Comparison of ENCODE assay signal across 13 cellular contexts in the genomic region with DNA sequence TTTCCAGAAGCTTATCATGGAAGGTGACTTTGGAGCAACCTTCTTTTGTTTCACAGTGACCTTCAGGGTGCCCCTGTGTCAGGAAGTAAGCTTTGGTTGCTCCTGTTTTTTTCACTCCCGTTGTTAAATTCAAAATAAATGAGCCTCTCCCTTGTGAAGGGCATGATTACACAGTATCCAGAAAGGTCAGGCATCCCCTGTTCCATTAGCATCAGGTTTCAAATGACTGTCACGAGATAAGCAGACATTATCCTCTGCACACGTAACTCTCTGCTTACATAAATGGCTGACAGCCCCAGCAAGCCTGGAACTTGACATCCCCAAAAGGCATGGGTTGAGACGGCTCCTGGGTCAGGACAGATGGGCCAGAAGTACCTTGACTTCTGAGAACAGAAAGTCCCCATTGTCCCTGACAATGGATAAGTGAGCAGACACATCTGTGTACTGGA. TPM values are rescaled to one million over a fixed set of nuclear protein-coding genes. Genes with fewer than 3 reads are reported as not detected.
DNase-seq lines count a peak whose midpoint lies in the region; ATAC-seq and TF ChIP-seq lines count a peak whose summit lies in the region.
"Had no signal": no experiment of that assay in that cellular context is flagged by ENCODE, and none has a peak within 500 bp of the region (broad histone marks: within the 10 kb centered on the region; RNA-seq: fewer than 3 reads in every experiment).

No MANE protein-coding gene starts in this region.

- no peak for TF ChIP-seq CTCF in adrenal gland (IDR thresholded peaks at IDR 0.05)
- no peak for TF ChIP-seq CTCF in nephron progenitor cell (IDR thresholded peaks at IDR 0.05)

- H3K36me3 Mint-ChIP-seq in nephron progenitor cell (ENCODE audit: low read depth): peaks cover 70% of the 10 kb centered on the region
- H3K36me3 Mint-ChIP-seq: naive thymus-derived CD4-positive, alpha-beta T cell had no signal

- H3K27ac ChIP-seq in adrenal gland: peak overlapping the region in 3 of 5 donors; percentile 37 to 80 (median 55)
- H3K27ac ChIP-seq: WERI-Rb-1 had no signal

- intact Hi-C loops in adrenal gland (cut with DNase I): no loop called here

- H3K27ac Mint-ChIP-seq in nephron progenitor cell: peak overlapping the region; percentile 87
- H3K27ac Mint-ChIP-seq: naive thymus-derived CD4-positive, alpha-beta T cell had no signal

- no peaks in the 10 kb centered on the region for H3K9me3 ChIP-seq in adrenal gland (replicated peaks in 1 of 3)
- H3K9me3 ChIP-seq: ascending aorta had no signal

- no peak for TF ChIP-seq POLR2A in adrenal gland (IDR thresholded peaks at IDR 0.05)

- no peaks in the 10 kb centered on the region for H3K9me3 Mint-ChIP-seq in nephron progenitor cell
- H3K9me3 Mint-ChIP-seq: naive thymus-derived CD4-positive, alpha-beta T cell; stimulated activated naive CD8-positive, alpha-beta T cell treated with anti-CD3 and anti-CD28 coated beads, Interleukin-15, amount 100 ng/mL, for 72 hours had no signal

- H3K27me3 Mint-ChIP-seq in nephron progenitor cell (ENCODE audit: low read depth, poor library complexity): no peaks in the 10 kb centered on the region

- peaks cover 0 to 31% of the 10 kb centered on the region in 2 donors for H3K36me3 ChIP-seq in adrenal gland (replicated peaks in 1 of 2)

- peaks cover 11 to 28% of the 10 kb centered on the region in 2 donors for H3K4me1 ChIP-seq in adrenal gland (replicated peaks in 1 of 2)

- no peak overlapping the region for H3K4me3 Mint-ChIP-seq in nephron progenitor cell
- H3K4me3 Mint-ChIP-seq: naive thymus-derived CD4-positive, alpha-beta T cell; stimulated activated naive CD8-positive, alpha-beta T cell treated with anti-CD3 and anti-CD28 coated beads, Interleukin-15, amount 100 ng/mL, for 72 hours had no signal

- H3K4me1 Mint-ChIP-seq in nephron progenitor cell: peaks cover 20% of the 10 kb centered on the region

- DNase-seq in DMS79 (lab: John Stamatoyannopoulos, UW): peak; percentile 11
- peak; percentile 63 for DNase-seq in NCI-H2107 (lab: John Stamatoyannopoulos, UW)
- DNase-seq in adrenal gland: no peak
- DNase-seq in nephron progenitor cell: no peak
- DNase-seq in middle frontal gyrus (ENCODE audit: extremely low spot score, low spot score): no peak
- DNase-seq in NCI-H226: no peak
- DNase-seq: activated T-cell treated with anti-CD3 and anti-CD28 coated beads for 4 hours; naive thymus-derived CD4-positive, alpha-beta T cell; stimulated activated naive CD8-positive, alpha-beta T cell treated with anti-CD3 and anti-CD28 coated beads, Interleukin-15, amount 100 ng/mL, for 72 hours; WERI-Rb-1 had no signal

- 11 to 35% (median 30%) methylated on average over 3 to 4 of the region's 4 CpGs for WGBS in adrenal gland, 4 donors

- H3K27me3 ChIP-seq in adrenal gland: no peaks in the 10 kb centered on the region
- H3K27me3 ChIP-seq: ascending aorta had no signal

- no peak for ATAC-seq in HG03442 (IDR thresholded peaks at IDR 0.05; ENCODE audit: unreplicated experiment)
- no peak for ATAC-seq in HG03039 (IDR thresholded peaks at IDR 0.05; ENCODE audit: unreplicated experiment)
- ATAC-seq: stimulated activated naive CD8-positive, alpha-beta T cell treated with anti-CD3 and anti-CD28 coated beads, Interleukin-15, amount 100 ng/mL, for 72 hours had no signal

- H3K4me3 ChIP-seq in adrenal gland: no peak overlapping the region
- H3K4me3 ChIP-seq: ascending aorta had no signal

RNA-seq across cellular contexts. Expression of a gene that starts 52.0 kb away (rescaled TPM):
- total RNA-seq in adrenal gland: 100 to 1,000 TPM in 1 of 8 donors, 10 to 100 TPM in 7; 30.8 to 259 (median 46.1) TPM
- polyA plus RNA-seq in adrenal gland: 10 to 100 TPM; 15.0 to 20.6 (median 20.5) TPM

Comparison
In these comparisons a context has a peak if more than half of its experiments do, and no peak if none do; other contexts are left out.
1. DNase-seq: peak in DMS79 (single experiment) and NCI-H2107 (single experiment); none in adrenal gland (0 of 7), nephron progenitor cell (single experiment), middle frontal gyrus (single experiment) and NCI-H226 (single experiment).